Comparison of ENCODE assay signal across 35 cellular contexts in the genomic region with DNA sequence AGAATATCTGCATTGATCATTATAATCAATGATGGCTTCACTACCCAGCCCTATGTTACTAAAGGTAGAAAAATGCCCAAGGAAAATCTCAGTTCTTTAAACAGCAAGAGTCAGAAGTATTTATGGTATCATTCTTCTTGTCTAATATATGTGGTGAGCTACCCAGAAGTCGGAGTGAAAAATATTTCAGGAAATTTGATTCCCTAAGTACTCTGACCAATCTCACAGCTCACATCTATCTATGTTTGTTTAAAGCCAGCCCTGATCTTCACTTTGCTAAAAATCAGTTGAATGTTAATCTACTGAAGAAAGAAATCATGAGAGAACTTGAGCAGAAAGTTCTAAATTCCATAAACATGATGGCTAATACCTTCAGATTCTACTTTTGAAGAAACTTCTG.
"Had no signal": no experiment of that assay in that cellular context is flagged by ENCODE, and none has a peak within 500 bp of the region (broad histone marks: within the 10 kb centered on the region; RNA-seq: fewer than 3 reads in every experiment).

No MANE protein-coding gene starts in this region.

- H3K4me3 ChIP-seq: body of pancreas, breast epithelium, cardiac muscle cell, esophagus muscularis mucosa, gastroesophageal sphincter, heart right ventricle, hepatocyte had no signal

- H3K9me3 Mint-ChIP-seq: activated CD4-positive, alpha-beta T cell treated with anti-CD3 and anti-CD28 coated beads, Interleukin-2, amount 10 ng/mL, durations not matched to agents 24 days and 14 days; activated naive CD8-positive, alpha-beta T cell treated with anti-CD3 and anti-CD28 coated beads, Interleukin-2, amount 10 ng/mL, durations not matched to agents 7 days and 5 days had no signal

- H3K27ac Mint-ChIP-seq: activated CD4-positive, alpha-beta memory T cell treated with anti-CD3 and anti-CD28 coated beads, Interleukin-2, amount 10 ng/mL, durations not matched to agents 7 days and 5 days; activated CD4-positive, alpha-beta T cell treated with anti-CD3 and anti-CD28 coated beads for 36 hours; activated CD4-positive, alpha-beta T cell treated with anti-CD3 and anti-CD28 coated beads, Interleukin-2, amount 10 ng/mL, durations not matched to agents 24 days and 14 days; activated naive CD4-positive, alpha-beta T cell treated with anti-CD3 and anti-CD28 coated beads, Interleukin-2, amount 10 ng/mL, durations not matched to agents 7 days and 5 days; activated naive CD4-positive, alpha-beta T cell treated with anti-CD3 and anti-CD28 coated beads, Interleukin-2, amount 50 U/mL, for 72 hours; activated naive CD8-positive, alpha-beta T cell treated with anti-CD3 and anti-CD28 coated beads, Interleukin-2, amount 10 ng/mL, durations not matched to agents 7 days and 5 days; activated T-cell treated with anti-CD3 and anti-CD28 coated beads, Interleukin-2, amount 50 U/mL, for 24 hours; activated T-cell treated with anti-CD3 and anti-CD28 coated beads, Interleukin-2, amount 50 U/mL, for 72 hours; effector memory CD8-positive, alpha-beta T cell; T-helper 17 cell had no signal

- H3K27ac ChIP-seq: body of pancreas, breast epithelium, cardiac muscle cell, esophagus muscularis mucosa, gastroesophageal sphincter, hepatocyte had no signal

- ATAC-seq: activated CD4-positive, alpha-beta T cell treated with anti-CD3 and anti-CD28 coated beads for 36 hours; activated naive CD4-positive, alpha-beta T cell treated with anti-CD3 and anti-CD28 coated beads, Interleukin-2, amount 50 U/mL, for 72 hours; activated T-cell treated with anti-CD3 and anti-CD28 coated beads, Interleukin-2, amount 50 U/mL, for 72 hours; body of pancreas; effector memory CD8-positive, alpha-beta T cell; gastroesophageal sphincter; heart right ventricle; T-helper 17 cell had no signal

- DNase-seq: activated CD4-positive, alpha-beta memory T cell treated with anti-CD3 and anti-CD28 coated beads, Interleukin-2, amount 10 ng/mL, durations not matched to agents 7 days and 5 days; activated CD4-positive, alpha-beta T cell treated with anti-CD3 and anti-CD28 coated beads for 36 hours; activated CD4-positive, alpha-beta T cell treated with anti-CD3 and anti-CD28 coated beads, Interleukin-2, amount 10 ng/mL, durations not matched to agents 24 days and 14 days; activated CD4-positive, alpha-beta T cell treated with anti-CD3 and anti-CD28 coated beads, Interleukin-2, amount 50 U/mL, for 4 hours; activated CD4-positive, CD25-positive, alpha-beta regulatory T cell; activated CD4-positive, CD25-positive, alpha-beta regulatory T cell treated with anti-CD3 and anti-CD28 coated beads, Interleukin-2, amount 50 U/mL, for 72 hours; activated CD8-positive, alpha-beta memory T cell treated with anti-CD3 and anti-CD28 coated beads, Interleukin-2, amount 50 U/mL, for 48 hours; activated gamma-delta T cell; activated naive CD4-positive, alpha-beta T cell; activated naive CD4-positive, alpha-beta T cell treated with anti-CD3 and anti-CD28 coated beads, Interleukin-2, amount 10 ng/mL, durations not matched to agents 7 days and 5 days; activated naive CD8-positive, alpha-beta T cell treated with anti-CD3 and anti-CD28 coated beads, Interleukin-2, amount 10 ng/mL, durations not matched to agents 7 days and 5 days; activated T-cell treated with anti-CD3 and anti-CD28 coated beads for 4 hours; activated T-cell treated with anti-CD3 and anti-CD28 coated beads, Interleukin-2, amount 50 U/mL, for 24 hours; activated T-cell treated with anti-CD3 and anti-CD28 coated beads, Interleukin-2, amount 50 U/mL, for 72 hours; amniotic stem cell; anterior cingulate cortex; body of pancreas; central memory CD4-positive, alpha-beta T cell; cerebellar nuclear complex; cortex of kidney; dermis blood vessel endothelial cell; effector CD4-positive, alpha-beta T cell; effector memory CD8-positive, alpha-beta T cell; erythroblast; foreskin melanocyte; heart right ventricle; T-helper 1 cell; T-helper 17 cell had no signal

- H3K4me1 Mint-ChIP-seq: T-helper 17 cell had no signal

- H2AFZ ChIP-seq: hepatocyte had no signal

- H3K79me2 ChIP-seq: hepatocyte had no signal

- H3K36me3 ChIP-seq: breast epithelium, cardiac muscle cell, esophagus muscularis mucosa, gastroesophageal sphincter, heart right ventricle had no signal

- H3K36me3 Mint-ChIP-seq: activated naive CD4-positive, alpha-beta T cell treated with anti-CD3 and anti-CD28 coated beads, Interleukin-2, amount 10 ng/mL, durations not matched to agents 7 days and 5 days; activated naive CD4-positive, alpha-beta T cell treated with anti-CD3 and anti-CD28 coated beads, Interleukin-2, amount 50 U/mL, for 72 hours; activated naive CD8-positive, alpha-beta T cell treated with anti-CD3 and anti-CD28 coated beads, Interleukin-2, amount 10 ng/mL, durations not matched to agents 7 days and 5 days had no signal

- H3K27me3 ChIP-seq: body of pancreas, breast epithelium, cardiac muscle cell, esophagus muscularis mucosa, gastroesophageal sphincter, heart right ventricle, hepatocyte had no signal

- FAIRE-seq: colon had no signal

- H3K27me3 Mint-ChIP-seq: activated CD4-positive, alpha-beta memory T cell treated with anti-CD3 and anti-CD28 coated beads, Interleukin-2, amount 10 ng/mL, durations not matched to agents 7 days and 5 days; activated CD4-positive, alpha-beta T cell treated with anti-CD3 and anti-CD28 coated beads for 36 hours; activated CD4-positive, alpha-beta T cell treated with anti-CD3 and anti-CD28 coated beads, Interleukin-2, amount 10 ng/mL, durations not matched to agents 24 days and 14 days; activated naive CD4-positive, alpha-beta T cell treated with anti-CD3 and anti-CD28 coated beads, Interleukin-2, amount 10 ng/mL, durations not matched to agents 7 days and 5 days; activated naive CD8-positive, alpha-beta T cell treated with anti-CD3 and anti-CD28 coated beads, Interleukin-2, amount 10 ng/mL, durations not matched to agents 7 days and 5 days; activated T-cell treated with anti-CD3 and anti-CD28 coated beads, Interleukin-2, amount 50 U/mL, for 24 hours; effector memory CD8-positive, alpha-beta T cell; T-helper 17 cell had no signal

- H3K4me1 ChIP-seq: body of pancreas, breast epithelium, gastroesophageal sphincter had no signal

- H3K4me2 ChIP-seq: hepatocyte had no signal

- H3K4me3 Mint-ChIP-seq: activated CD4-positive, alpha-beta memory T cell treated with anti-CD3 and anti-CD28 coated beads, Interleukin-2, amount 10 ng/mL, durations not matched to agents 7 days and 5 days; activated CD4-positive, alpha-beta T cell treated with anti-CD3 and anti-CD28 coated beads for 36 hours; activated CD4-positive, alpha-beta T cell treated with anti-CD3 and anti-CD28 coated beads, Interleukin-2, amount 10 ng/mL, durations not matched to agents 24 days and 14 days; activated naive CD4-positive, alpha-beta T cell treated with anti-CD3 and anti-CD28 coated beads, Interleukin-2, amount 10 ng/mL, durations not matched to agents 7 days and 5 days; activated naive CD8-positive, alpha-beta T cell treated with anti-CD3 and anti-CD28 coated beads, Interleukin-2, amount 10 ng/mL, durations not matched to agents 7 days and 5 days; activated T-cell treated with anti-CD3 and anti-CD28 coated beads, Interleukin-2, amount 50 U/mL, for 24 hours; activated T-cell treated with anti-CD3 and anti-CD28 coated beads, Interleukin-2, amount 50 U/mL, for 72 hours; effector memory CD8-positive, alpha-beta T cell; T-helper 17 cell had no signal

- H3K9me3 ChIP-seq: body of pancreas, esophagus muscularis mucosa had no signal
